8 cellular contexts compared by ENCODE assay signal in the genomic region with DNA sequence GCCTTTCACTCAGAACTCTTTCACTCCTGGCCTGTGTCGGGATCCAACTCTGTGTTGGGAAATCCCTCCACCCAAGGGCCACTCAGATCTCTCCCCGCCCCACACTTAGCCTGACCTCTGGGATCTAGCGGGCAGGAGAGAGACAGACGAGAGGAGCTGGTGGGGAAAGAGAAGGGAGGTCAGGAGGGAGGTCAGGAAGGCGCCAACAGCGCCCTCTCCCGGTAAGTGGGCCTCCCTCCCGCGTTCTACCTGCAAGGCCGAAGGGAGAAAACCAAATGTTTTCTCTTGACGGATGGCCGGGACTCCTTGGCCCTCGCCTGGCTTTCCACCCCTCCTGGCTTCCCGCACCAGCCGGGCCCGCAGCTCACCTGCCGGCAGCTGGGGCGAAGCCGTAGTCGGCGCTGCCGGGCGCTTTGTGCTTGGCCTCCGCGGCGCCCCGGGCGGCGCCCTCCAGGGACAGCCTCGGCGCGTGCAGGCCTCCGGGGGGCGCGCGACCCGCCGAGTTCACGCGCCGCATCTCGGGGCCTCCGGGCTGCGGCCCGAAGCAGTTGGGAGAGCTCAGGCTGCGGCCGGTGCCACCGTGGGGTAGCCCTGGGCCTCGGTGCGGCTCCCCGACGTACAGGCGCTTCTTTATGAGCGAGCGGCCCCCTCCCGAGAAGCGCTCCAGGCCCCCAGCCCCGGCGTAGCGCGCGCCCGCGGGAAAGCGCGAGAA. TPM values are rescaled to one million over a fixed set of nuclear protein-coding genes. Genes with fewer than 3 reads are reported as not detected.
DNase-seq lines count a peak whose midpoint lies in the region; ATAC-seq and TF ChIP-seq lines count a peak whose summit lies in the region.

No MANE protein-coding gene starts in this region.

- no peaks in the 10 kb centered on the region for H3K9me3 Mint-ChIP-seq in activated T-helper 1 cell treated with anti-CD3 and anti-CD28 coated beads, Interleukin-12 subunit alpha, Interleukin-12 subunit beta, Interleukin-2, Interleukin-4 antibody, amounts not matched to agents 30 ng/mL and 10 ng/mL and 1 ng/mL, durations not matched to agents 14 hours and 24 hours and 36 hours

- no peaks in the 10 kb centered on the region for H3K36me3 Mint-ChIP-seq in activated T-helper 1 cell treated with anti-CD3 and anti-CD28 coated beads, Interleukin-12 subunit alpha, Interleukin-12 subunit beta, Interleukin-2, Interleukin-4 antibody, amounts not matched to agents 30 ng/mL and 10 ng/mL and 1 ng/mL, durations not matched to agents 14 hours and 24 hours and 36 hours (ENCODE audit: low read depth)

- H3K23ac ChIP-seq in trophoblast cell (ENCODE audit: low read length), result no peak overlapping the region

- DNase-seq in NOMO-1 (lab: John Stamatoyannopoulos, UW; ENCODE audit: unreplicated experiment in 2 of 2) (peak; percentile 71 to 72), trophoblast cell (peak; percentile 20 to 50), tibial nerve (ENCODE audit: low spot score in 2 of 2) (peak; percentile 57 to 61), NCI-H748 treated with DMSO at 0.1 percent for 48 hours (lab: John Stamatoyannopoulos, UW) (no peak), NCI-H2029 (lab: John Stamatoyannopoulos, UW) (no peak)
- DNase-seq in activated T-helper 1 cell treated with anti-CD3 and anti-CD28 coated beads, Interleukin-12 subunit alpha, Interleukin-12 subunit beta, Interleukin-2, Interleukin-4 antibody, amounts not matched to agents 30 ng/mL and 10 ng/mL and 1 ng/mL, durations not matched to agents 14 hours and 24 hours and 36 hours (ENCODE audit: low spot score), result peak; percentile 60

- H3K4me3 Mint-ChIP-seq in activated T-helper 1 cell treated with anti-CD3 and anti-CD28 coated beads, Interleukin-12 subunit alpha, Interleukin-12 subunit beta, Interleukin-2, Interleukin-4 antibody, amounts not matched to agents 30 ng/mL and 10 ng/mL and 1 ng/mL, durations not matched to agents 14 hours and 24 hours and 36 hours, result peak overlapping the region; percentile 70

- peak overlapping the region; percentile 23 for H3K18ac ChIP-seq in trophoblast cell (ENCODE audit: low read length)

- no peaks in the 10 kb centered on the region for H3K79me2 ChIP-seq in trophoblast cell (ENCODE audit: control insufficient read depth, insufficient read depth, low read length, poor library complexity)

- H3K4me1 ChIP-seq in gastroesophageal sphincter (peaks cover 0 to 24% (median 13%) of the 10 kb centered on the region in 3 donors), trophoblast cell (ENCODE audit: control insufficient read depth in 1 of 2, insufficient read depth in 2 of 2, low read length in 2 of 2) (peaks cover 3 to 11% of the 10 kb centered on the region in 2 experiments), tibial nerve (peaks cover 0 to 29% (median 2%) of the 10 kb centered on the region in 4 donors)

- peak overlapping the region; percentile 56 for H3K4me2 ChIP-seq in trophoblast cell (ENCODE audit: low read length)

- no peak overlapping the region for H3K14ac ChIP-seq in trophoblast cell (ENCODE audit: low read length)

- H3K27ac Mint-ChIP-seq in activated T-helper 1 cell treated with anti-CD3 and anti-CD28 coated beads, Interleukin-12 subunit alpha, Interleukin-12 subunit beta, Interleukin-2, Interleukin-4 antibody, amounts not matched to agents 30 ng/mL and 10 ng/mL and 1 ng/mL, durations not matched to agents 14 hours and 24 hours and 36 hours, result peak overlapping the region; percentile 67

- H2BK5ac ChIP-seq in trophoblast cell (ENCODE audit: low read depth, low read length, poor library complexity), result no peak overlapping the region

- no peak overlapping the region for H3K9ac ChIP-seq in trophoblast cell (ENCODE audit: low read length)

- no peak overlapping the region for H2AK5ac ChIP-seq in trophoblast cell (ENCODE audit: low read length)

- H3K9me3 ChIP-seq in gastroesophageal sphincter (no peaks in the 10 kb centered on the region), trophoblast cell (ENCODE audit: insufficient read depth, low read depth, low read length) (peaks cover 3% of the 10 kb centered on the region), tibial nerve (no peaks in the 10 kb centered on the region)

- H2AFZ ChIP-seq in trophoblast cell (ENCODE audit: insufficient read depth, low read length, poor library complexity), result peak overlapping the region; percentile 37

- peak overlapping the region; percentile 22 for H4K12ac ChIP-seq in trophoblast cell (ENCODE audit: low read depth, low read length)

- peak overlapping the region; percentile 47 for H4K8ac ChIP-seq in trophoblast cell (ENCODE audit: low read depth, low read length)

- no peak overlapping the region for H3K4ac ChIP-seq in trophoblast cell (ENCODE audit: low read depth, low read length)

- peak overlapping the region; percentile 6 to 54 for H3K4me3 ChIP-seq in gastroesophageal sphincter
- H3K4me3 ChIP-seq in trophoblast cell (ENCODE audit: low read depth, low read length), result peak overlapping the region; percentile 61
- H3K4me3 ChIP-seq in tibial nerve, result peak overlapping the region; percentile 17 to 56 (median 52)

- H4K91ac ChIP-seq in trophoblast cell (ENCODE audit: low read depth, low read length), result no peak overlapping the region

- intact Hi-C loops in activated T-helper 1 cell treated with anti-CD3 and anti-CD28 coated beads, Interleukin-12 subunit alpha, Interleukin-12 subunit beta, Interleukin-2, Interleukin-4 antibody, amounts not matched to agents 30 ng/mL and 10 ng/mL and 1 ng/mL, durations not matched to agents 14 hours and 24 hours and 36 hours (cut with micrococcal nuclease), result loop anchor here (1.0 to 2.0 kb wide), 4 partner anchors 29 to 317 kb away; partner anchors contain the start of gene TOMM6

- no peak overlapping the region for H2BK12ac ChIP-seq in trophoblast cell (ENCODE audit: low read length)

- H2BK120ac ChIP-seq in trophoblast cell (ENCODE audit: insufficient read depth, low read length, poor library complexity), result peak overlapping the region; percentile 24

- peak overlapping the region in 2 of 4 donors; percentile 53 to 59 for H3K27ac ChIP-seq in gastroesophageal sphincter
- no peak overlapping the region for H3K27ac ChIP-seq in trophoblast cell (ENCODE audit: low read depth, low read length)
- peak overlapping the region in 2 of 4 donors; percentile 53 to 73 for H3K27ac ChIP-seq in tibial nerve

- H3K27me3 ChIP-seq in gastroesophageal sphincter (peaks cover 42% of the 10 kb centered on the region), trophoblast cell (ENCODE audit: insufficient read depth, low read length) (no peaks in the 10 kb centered on the region), tibial nerve (peaks cover 0 to 15% of the 10 kb centered on the region in 2 donors)

- H3K36me3 ChIP-seq in gastroesophageal sphincter (no peaks in the 10 kb centered on the region), trophoblast cell (ENCODE audit: control insufficient read depth in 1 of 2, insufficient read depth in 2 of 2, low read length in 2 of 2) (peaks cover 6% of the 10 kb centered on the region in 2 experiments), tibial nerve (no peaks in the 10 kb centered on the region)

- H3K4me1 Mint-ChIP-seq in activated T-helper 1 cell treated with anti-CD3 and anti-CD28 coated beads, Interleukin-12 subunit alpha, Interleukin-12 subunit beta, Interleukin-2, Interleukin-4 antibody, amounts not matched to agents 30 ng/mL and 10 ng/mL and 1 ng/mL, durations not matched to agents 14 hours and 24 hours and 36 hours (ENCODE audit: low read depth), result peaks cover 39% of the 10 kb centered on the region

- no peak for TF ChIP-seq POLR2A in gastroesophageal sphincter (IDR thresholded peaks at IDR 0.05)
- no peak for TF ChIP-seq POLR2A in tibial nerve (IDR thresholded peaks at IDR 0.05)

- peaks cover 4% of the 10 kb centered on the region for H3K79me1 ChIP-seq in trophoblast cell (ENCODE audit: low read length)

- peaks cover 1% of the 10 kb centered on the region for H3K27me3 Mint-ChIP-seq in activated T-helper 1 cell treated with anti-CD3 and anti-CD28 coated beads, Interleukin-12 subunit alpha, Interleukin-12 subunit beta, Interleukin-2, Interleukin-4 antibody, amounts not matched to agents 30 ng/mL and 10 ng/mL and 1 ng/mL, durations not matched to agents 14 hours and 24 hours and 36 hours (ENCODE audit: insufficient read depth)

- no peak for TF ChIP-seq EP300 in gastroesophageal sphincter (IDR thresholded peaks at IDR 0.05)
- no peak for TF ChIP-seq EP300 in tibial nerve (IDR thresholded peaks at IDR 0.05)

- peak; percentile 55 for ATAC-seq in GM19397 (IDR thresholded peaks at IDR 0.05; ENCODE audit: unreplicated experiment)
- ATAC-seq in gastroesophageal sphincter, result peak; percentile 90

- WGBS in gastroesophageal sphincter (ENCODE audit: low coverage in 1 of 2), 2 donors, result no CpG with 5 or more reads among the region's 66 CpGs
- no CpG with 5 or more reads among the region's 66 CpGs for whole genome bisulfite sequencing in trophoblast cell (ENCODE audit: extremely low coverage, insufficient coverage, insufficient read length)
- WGBS in tibial nerve, 2 donors, result 2 to 3% methylated on average over 38 to 57 of the region's 66 CpGs

- TF ChIP-seq CTCF in gastroesophageal sphincter (IDR thresholded peaks at IDR 0.05) (peak in 3 of 4 experiments; percentile 53 to 67 (median 54)), tibial nerve (IDR thresholded peaks at IDR 0.05) (peak; percentile 43 to 84 (median 64))

RNA-seq across cellular contexts. Expression of gene C6orf132, which starts 38.2 kb away (rescaled TPM):
- 0.18 and 0.20 TPM in 2 replicates for total RNA-seq in activated T-helper 1 cell treated with anti-CD3 and anti-CD28 coated beads, Interleukin-12 subunit alpha, Interleukin-12 subunit beta, Interleukin-2, Interleukin-4 antibody, amounts not matched to agents 30 ng/mL and 10 ng/mL and 1 ng/mL, durations not matched to agents 14 hours and 24 hours and 36 hours
- total RNA-seq in gastroesophageal sphincter (10 to 100 TPM in 1 of 4 donors, 1 to 10 TPM in 2, under 1 TPM in 1; 0.93 to 12.1 (median 1.4) TPM), tibial nerve (1 to 10 TPM in 3 of 4 donors, under 1 TPM in 1; 0.22 to 4.7 (median 2.2) TPM)
- 12.8 and 13.7 TPM in 2 replicates for polyA plus RNA-seq in trophoblast cell (2013)

RNA-seq across cellular contexts. Expression of gene TAF8, which starts 53.9 kb away (rescaled TPM):
- 36.7 and 38.3 TPM in 2 replicates for total RNA-seq in activated T-helper 1 cell treated with anti-CD3 and anti-CD28 coated beads, Interleukin-12 subunit alpha, Interleukin-12 subunit beta, Interleukin-2, Interleukin-4 antibody, amounts not matched to agents 30 ng/mL and 10 ng/mL and 1 ng/mL, durations not matched to agents 14 hours and 24 hours and 36 hours
- total RNA-seq in gastroesophageal sphincter (10 to 100 TPM; 16.8 to 33.6 (median 24.2) TPM), tibial nerve (10 to 100 TPM; 10.7 to 27.6 (median 20.9) TPM)
- polyA plus RNA-seq in trophoblast cell (2013), result 14.4 and 15.2 TPM in 2 replicates

Comparison
In these comparisons a context has a peak if more than half of its experiments do, and no peak if none do; other contexts are left out.
1. DNase-seq: peak in NOMO-1 (2 of 2), activated T-helper 1 cell treated with anti-CD3 and anti-CD28 coated beads, Interleukin-12 subunit alpha, Interleukin-12 subunit beta, Interleukin-2, Interleukin-4 antibody, amounts not matched to agents 30 ng/mL and 10 ng/mL and 1 ng/mL, durations not matched to agents 14 hours and 24 hours and 36 hours (single experiment), trophoblast cell (2 of 2) and tibial nerve (2 of 2); none in NCI-H748 treated with DMSO at 0.1 percent for 48 hours (single experiment) and NCI-H2029 (single experiment).
2. Peak in every context shown above with its lines, with median percentiles within 50 percentile points of each other: H3K4me3 ChIP-seq.